Comparison of ENCODE assay signal across 8 cellular contexts in the genomic region with DNA sequence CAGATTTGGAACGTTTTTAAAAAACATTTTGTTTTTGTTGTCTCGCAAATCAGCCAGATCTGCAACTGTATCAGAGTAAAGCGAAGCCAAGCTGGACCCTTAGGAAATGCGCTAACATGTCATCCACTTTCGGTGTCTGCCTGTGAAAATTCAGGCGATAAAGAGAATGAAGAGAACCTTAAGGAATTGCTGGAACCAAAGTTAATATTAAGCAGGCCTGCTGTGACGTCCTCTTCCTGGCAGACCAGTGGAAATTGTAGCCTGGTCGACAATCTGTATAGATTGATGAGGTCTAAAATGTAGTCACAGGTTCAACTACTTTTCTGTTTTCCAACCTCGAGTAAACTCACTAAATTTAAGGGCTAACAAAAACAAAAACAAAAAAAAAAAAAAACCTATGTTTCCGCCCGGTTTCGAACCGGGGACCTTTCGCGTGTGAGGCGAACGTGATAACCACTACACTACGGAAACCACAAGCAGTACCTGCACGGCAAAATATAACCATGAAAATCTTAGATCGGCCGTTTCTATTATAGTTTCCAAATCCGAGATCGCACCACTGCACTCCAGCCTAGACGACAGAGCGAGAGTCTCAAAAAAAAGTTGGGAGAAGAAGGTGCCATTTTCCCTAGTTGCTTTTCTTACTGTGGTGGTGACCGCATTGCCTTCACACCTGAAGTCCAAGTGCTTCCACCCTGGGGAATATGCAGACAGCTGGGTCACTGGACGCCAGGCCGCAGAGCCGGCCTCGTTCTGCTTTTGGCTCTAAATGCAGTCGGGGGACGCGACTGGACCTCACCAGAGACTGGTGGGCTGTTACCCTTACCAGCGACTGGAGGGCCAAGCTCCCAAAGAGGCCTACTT.
DNase-seq lines count a peak whose midpoint lies in the region; ATAC-seq, FAIRE-seq and TF ChIP-seq lines count a peak whose summit lies in the region.
"Not testable (repeated sequence)": the region's sequence is repeated elsewhere in the genome, so short reads cannot be mapped to it uniquely, and the experiment has no call there.

No MANE protein-coding gene starts in this region.

- CTCF ChIA-PET in AG04449 (lab: Yijun Ruan, JAX); K562 (lab: Yijun Ruan, JAX; ENCODE audit: low intra/inter-chr PET ratio): not testable (repeated sequence)

- not testable (repeated sequence) for BruUV-seq in K562 (replicated peaks; lab: Mats Ljungman, UMichigan)

- not testable (repeated sequence) for DNase-seq in AG04449 (ENCODE audit: low read depth, low spot score)
- peak; percentile 35 for DNase-seq in HFF-Myc (ENCODE audit: extremely low read depth, low read depth)
- DNase-seq in NCI-H69 (lab: John Stamatoyannopoulos, UW) = peak; percentile 62
- DNase-seq in activated CD4-positive, alpha-beta T cell treated with anti-CD3 and anti-CD28 coated beads for 48 hours = peak; percentile 77
- DNase-seq in K562 (ENCODE audit: extremely low read depth in 1 of 4, low spot score in 3 of 4) = peak in 2 of 4 experiments; percentile 10 to 77
- DNase-seq in glomerular endothelial cell (ENCODE audit: extremely low read depth, low read depth, low spot score) = peak; percentile 58
- peak in 1 of 2 experiments; percentile 72 for DNase-seq in mesothelial cell of epicardium (ENCODE audit: low spot score in 2 of 2, unreplicated experiment in 2 of 2)
- DNase-seq in stimulated activated CD4-positive, alpha-beta T cell treated with anti-CD3 and anti-CD28 coated beads, Interleukin-2, amount 100 ng/mL, for 24 hours = peak; percentile 45 to 66

- not testable (repeated sequence) for TF ChIP-seq CTCF in AG04449 (IDR thresholded peaks at IDR 0.05; ENCODE audit: insufficient read depth, low read length, missing control alignments); HFF-Myc (IDR thresholded peaks at IDR 0.05; ENCODE audit: low read depth, low read length, missing control alignments); K562 (IDR thresholded peaks at IDR 0.05 in 2 of 3, conservative IDR thresholded peaks at IDR 0.05 in 1 of 3; ENCODE audit: insufficient read depth in 2 of 3, low read depth in 1 of 3, low read length in 3 of 3); mesothelial cell of epicardium (IDR thresholded peaks at IDR 0.05; ENCODE audit: unreplicated experiment)

- H2AFZ ChIP-seq in K562 (ENCODE audit: low read depth, low read length) = peak overlapping the region; percentile 64; the same call in 1 of the 2 replicates

- H3K27me3 Mint-ChIP-seq in mesothelial cell of epicardium (ENCODE audit: low read depth) = not testable (repeated sequence)

- WGBS in K562 (ENCODE audit: insufficient coverage, low coverage, missing lambda C conversion rate) = 27% methylated on average over 16 of the region's 34 CpGs

- in situ Hi-C loops in K562 (cut with MboI) = not testable (repeated sequence)

- not testable (repeated sequence) for H3K9me1 ChIP-seq in K562 (ENCODE audit: control insufficient read depth, insufficient read depth, low read length)

- H3K9me3 ChIP-seq in K562 (replicated peaks; ENCODE audit: control insufficient read depth, insufficient read depth, low read depth, low read length) = not testable (repeated sequence)

- peak overlapping the region; percentile 63 for H3K4me3 Mint-ChIP-seq in mesothelial cell of epicardium

- TF ChIP-seq EP300 in K562 (IDR thresholded peaks at IDR 0.05; ENCODE audit: low read length) = not testable (repeated sequence)

- H3K4me1 ChIP-seq in K562 (replicated peaks in 1 of 2; ENCODE audit: control insufficient read depth in 2 of 2, insufficient read depth in 2 of 2, low read length in 2 of 2) = not testable (repeated sequence)

- not testable (repeated sequence) for TF ChIP-seq POLR2A in K562 (conservative IDR thresholded peaks at IDR 0.05)

- POLR2A ChIA-PET in AG04449 (lab: Yijun Ruan, JAX); K562 (lab: Yijun Ruan, JAX): not testable (repeated sequence)

- not testable (repeated sequence) for FAIRE-seq in K562 (lab: Jason Lieb, UNC)

- TF ChIP-seq RAD21 in K562 (CRISPR knock-in tag; conservative IDR thresholded peaks at IDR 0.05 in 1 of 2, IDR thresholded peaks at IDR 0.05 in 1 of 2) = not testable (repeated sequence)

- not testable (repeated sequence) for H3K36me3 Mint-ChIP-seq in mesothelial cell of epicardium

- H4K20me1 ChIP-seq in K562 (replicated peaks; ENCODE audit: control insufficient read depth, insufficient read depth, low read length) = not testable (repeated sequence)

- H3K27ac ChIP-seq in K562 (ENCODE audit: extremely low read depth, low read depth, low read length) = not testable (repeated sequence)

- H3K4me2 ChIP-seq in K562 (ENCODE audit: insufficient read depth, low read length) = peak overlapping the region; percentile 43

- not testable (repeated sequence) for H3K27me3 ChIP-seq in K562 (ENCODE audit: control insufficient read depth in 2 of 2, insufficient read depth in 2 of 2, low read length in 2 of 2)

- H3K4me1 Mint-ChIP-seq in mesothelial cell of epicardium = not testable (repeated sequence)

- H3K4me3 ChIP-seq in AG04449 (ENCODE audit: low read depth, low read length) = peak overlapping the region; percentile 30
- peak overlapping the region; percentile 30 for H3K4me3 ChIP-seq in HFF-Myc (replicated peaks; ENCODE audit: low read depth, low read length)
- H3K4me3 ChIP-seq in K562 = not testable (repeated sequence)

- not testable (repeated sequence) for H3K9me3 Mint-ChIP-seq in mesothelial cell of epicardium

- H3K36me3 ChIP-seq in K562 (ENCODE audit: control insufficient read depth, insufficient read depth, low read length) = not testable (repeated sequence)

- intact Hi-C loops in K562 (cut with micrococcal nuclease) = not testable (repeated sequence)

- peak overlapping the region; percentile 59 for H3K27ac Mint-ChIP-seq in mesothelial cell of epicardium

- peak; percentile 9 for ATAC-seq in K562

- H3K79me2 ChIP-seq in K562 (ENCODE audit: control insufficient read depth, insufficient read depth, low read length) = not testable (repeated sequence)

- H3K9ac ChIP-seq in K562 (ENCODE audit: insufficient read depth in 1 of 2, low read depth in 2 of 2, low read length in 2 of 2) = peak overlapping the region in 1 of 2 experiments; percentile 70; a peak in 1 of 4 replicates

TF ChIP-seq in K562, 482 proteins besides CTCF, POLR2A, EP300 and RAD21 (continues in another document):
- peak; percentile 65 for TF ChIP-seq TEAD4 (IDR thresholded peaks at IDR 0.05; ENCODE audit: low read length)
- TF ChIP-seq TEAD4 (CRISPR knock-in tag; IDR thresholded peaks at IDR 0.05; ENCODE audit: borderline replicate concordance) = not testable (repeated sequence)
- peak; percentile 82 for TF ChIP-seq ZNF384 (IDR thresholded peaks at IDR 0.05; ENCODE audit: low read depth, low read length)
- peak; percentile 78 for TF ChIP-seq POLR3A (IDR thresholded peaks at IDR 0.05; ENCODE audit: borderline replicate concordance, extremely low read depth, insufficient read depth, insufficient read length)
- TF ChIP-seq TBP (optimal IDR thresholded peaks at IDR 0.05; ENCODE audit: low read depth, low read length) = peak; percentile 80
- peak; percentile 74 for TF ChIP-seq GTF3C2 (IDR thresholded peaks at IDR 0.05; ENCODE audit: borderline replicate concordance, extremely low read depth, insufficient read length)
- TF ChIP-seq POLR3G (IDR thresholded peaks at IDR 0.05; ENCODE audit: extremely low read depth, insufficient read length, insufficient replicate concordance) = peak; percentile 30
- peak; percentile 98 for TF ChIP-seq POLR2H (tag; IDR thresholded peaks at IDR 0.05; ENCODE audit: low read depth)
- TF ChIP-seq, protein P1, sequence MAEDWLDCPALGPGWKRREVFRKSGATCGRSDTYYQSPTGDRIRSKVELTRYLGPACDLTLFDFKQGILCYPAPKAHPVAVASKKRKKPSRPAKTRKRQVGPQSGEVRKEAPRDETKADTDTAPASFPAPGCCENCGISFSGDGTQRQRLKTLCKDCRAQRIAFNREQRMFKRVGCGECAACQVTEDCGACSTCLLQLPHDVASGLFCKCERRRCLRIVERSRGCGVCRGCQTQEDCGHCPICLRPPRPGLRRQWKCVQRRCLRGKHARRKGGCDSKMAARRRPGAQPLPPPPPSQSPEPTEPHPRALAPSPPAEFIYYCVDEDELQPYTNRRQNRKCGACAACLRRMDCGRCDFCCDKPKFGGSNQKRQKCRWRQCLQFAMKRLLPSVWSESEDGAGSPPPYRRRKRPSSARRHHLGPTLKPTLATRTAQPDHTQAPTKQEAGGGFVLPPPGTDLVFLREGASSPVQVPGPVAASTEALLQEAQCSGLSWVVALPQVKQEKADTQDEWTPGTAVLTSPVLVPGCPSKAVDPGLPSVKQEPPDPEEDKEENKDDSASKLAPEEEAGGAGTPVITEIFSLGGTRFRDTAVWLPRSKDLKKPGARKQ (CRISPR knock-in tag; IDR thresholded peaks at IDR 0.05) = peak; percentile 71; the same call in 1 of the 2 replicates
